In the genomic region with DNA sequence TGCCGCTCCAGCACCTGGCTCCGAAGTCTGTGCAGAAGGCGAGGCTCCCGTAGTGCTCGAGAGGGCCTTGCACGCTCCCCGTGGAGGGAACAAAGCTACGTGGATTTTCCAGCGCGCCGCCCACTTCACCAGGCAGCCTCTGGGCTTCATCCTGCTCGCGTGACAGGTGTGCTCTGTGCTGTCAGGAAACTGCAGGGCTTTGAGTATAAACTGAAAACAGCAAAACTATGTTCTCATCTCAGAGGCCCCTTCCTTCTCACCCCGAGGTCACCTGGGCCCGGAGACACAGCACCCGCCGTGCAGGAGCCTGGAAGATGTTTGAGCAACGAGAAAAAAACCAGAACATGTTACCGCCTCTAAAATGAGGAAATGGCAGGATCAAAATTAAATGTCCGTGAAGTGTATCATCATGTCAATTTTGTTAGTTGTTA, we compare ENCODE assay signal across 1 cellular context.
TF ChIP-seq lines count a peak whose summit lies in the region.

No MANE protein-coding gene starts in this region.

TF ChIP-seq in H1, 55 proteins besides CTCF, POLR2A, EP300 and RAD21 (continued from another document):
- no peak for TF ChIP-seq BCL11A (IDR thresholded peaks at IDR 0.05; ENCODE audit: low read depth in 2 of 2, low read length in 2 of 2)
- no peak for TF ChIP-seq BACH1 (IDR thresholded peaks at IDR 0.05; ENCODE audit: low read length)
- TF ChIP-seq EZH2 (IDR thresholded peaks at IDR 0.05; ENCODE audit: low read depth, low read length, severe bottlenecking): no peak
- no peak for TF ChIP-seq CBX8 (IDR thresholded peaks at IDR 0.05; ENCODE audit: borderline replicate concordance, low read depth, low read length)
- TF ChIP-seq SIX5 (IDR thresholded peaks at IDR 0.05; ENCODE audit: low read depth, low read length): no peak
- no peak for TF ChIP-seq JUN (IDR thresholded peaks at IDR 0.05; ENCODE audit: low read depth, low read length)
- TF ChIP-seq POU5F1 (IDR thresholded peaks at IDR 0.05; ENCODE audit: low read depth, low read length): no peak
- no peak for TF ChIP-seq CREB1 (IDR thresholded peaks at IDR 0.05)
- TF ChIP-seq CBX5 (IDR thresholded peaks at IDR 0.05; ENCODE audit: low read depth, low read length): no peak
- no peak for TF ChIP-seq POLR2AphosphoS5 (IDR thresholded peaks at IDR 0.05; ENCODE audit: low read depth, low read length)
- no peak for TF ChIP-seq YY1 (IDR thresholded peaks at IDR 0.05; ENCODE audit: low read depth, low read length)
- TF ChIP-seq MAFK (IDR thresholded peaks at IDR 0.05; ENCODE audit: low read depth, low read length): no peak
- no peak for TF ChIP-seq KDM4A (IDR thresholded peaks at IDR 0.05; ENCODE audit: low read depth, low read length, severe bottlenecking)
- no peak for TF ChIP-seq TAF1 (IDR thresholded peaks at IDR 0.05; ENCODE audit: low read depth, low read length)
- TF ChIP-seq SUZ12 (IDR thresholded peaks at IDR 0.05; ENCODE audit: low read length): no peak
